Comparison of ENCODE assay signal across 29 cellular contexts in genomic region chr6:156841508-156841907, GRCh38.
"Had no signal": no experiment of that assay in that cellular context is flagged by ENCODE, and none has a peak within 500 bp of the region (broad histone marks: within the 10 kb centered on the region; RNA-seq: fewer than 3 reads in every experiment).

No MANE protein-coding gene starts in this region.

- H3K4me3 ChIP-seq: breast epithelium, lower lobe of right lung, neural progenitor cell, right atrium auricular region, spleen, stomach, thyroid gland, upper lobe of left lung, vagina had no signal

- H2AFZ ChIP-seq: neural progenitor cell, parathyroid adenoma had no signal

- H3K27me3 ChIP-seq: breast epithelium, neural progenitor cell, right atrium auricular region, spleen, stomach, thyroid gland, upper lobe of left lung, vagina had no signal

- ATAC-seq: activated CD4-positive, CD25-positive, alpha-beta regulatory T cell treated with anti-CD3 and anti-CD28 coated beads, Interleukin-2, amount 50 U/mL, for 24 hours; lower lobe of right lung; natural killer cell; T-helper 17 cell had no signal

- H3K4me3 Mint-ChIP-seq: central memory CD8-positive, alpha-beta T cell; natural killer cell; neural progenitor cell; T-helper 17 cell had no signal

- H3K9ac ChIP-seq: neural progenitor cell, parathyroid adenoma had no signal

- DNase-seq: activated CD4-positive, alpha-beta T cell treated with anti-CD3 and anti-CD28 coated beads for 48 hours; activated CD4-positive, alpha-beta T cell treated with anti-CD3 and anti-CD28 coated beads, Interleukin-2, amount 50 U/mL, for 48 hours; activated CD8-positive, alpha-beta memory T cell treated with anti-CD3 and anti-CD28 coated beads for 24 hours; activated gamma-delta T cell; activated naive CD4-positive, alpha-beta T cell treated with anti-CD3 and anti-CD28 coated beads, Interleukin-2, amount 50 U/mL, for 16 hours; amniotic stem cell; dermis blood vessel endothelial cell; effector CD4-positive, alpha-beta T cell; head of caudate nucleus; lower lobe of right lung; mesendoderm; natural killer cell; occipital lobe; spleen; stimulated activated CD4-positive, alpha-beta T cell treated with anti-CD3 and anti-CD28 coated beads, Interleukin-4, amount 100 ng/mL, for 1 hour; stomach; SW 1271; T-helper 17 cell; T1000; thyroid gland; upper lobe of left lung; WERI-Rb-1 had no signal

- H3K27me3 Mint-ChIP-seq: central memory CD8-positive, alpha-beta T cell; T-helper 17 cell had no signal

- H3K9me3 Mint-ChIP-seq: central memory CD8-positive, alpha-beta T cell; natural killer cell; neural progenitor cell had no signal

- H3K36me3 ChIP-seq: breast epithelium, neural progenitor cell, right atrium auricular region, thyroid gland, upper lobe of left lung, vagina, WERI-Rb-1 had no signal

- H3K36me3 Mint-ChIP-seq: natural killer cell had no signal

- H3K27ac ChIP-seq: lower lobe of right lung, neural progenitor cell, parathyroid adenoma, stomach, upper lobe of left lung, WERI-Rb-1 had no signal

- H3K9me3 ChIP-seq: breast epithelium, lower lobe of right lung, right atrium auricular region, spleen, stomach, thyroid gland, upper lobe of left lung, vagina had no signal

- H3K4me2 ChIP-seq: neural progenitor cell had no signal
